Comparison of ENCODE assay signal across 14 cellular contexts in genomic region chr15:60554494-60554893, GRCh38.
A peak's percentile ranks its signal among the peaks of the same experiment; 100 is the strongest.
DNase-seq lines count a peak whose midpoint lies in the region; ATAC-seq lines count a peak whose summit lies in the region.
"Had no signal": no experiment of that assay in that cellular context is flagged by ENCODE, and none has a peak within 500 bp of the region (broad histone marks: within the 10 kb centered on the region; RNA-seq: fewer than 3 reads in every experiment).

No MANE protein-coding gene starts in this region.

- ATAC-seq in activated T-cell treated with anti-CD3 and anti-CD28 coated beads, Interleukin-2, amount 50 U/mL, for 72 hours (replicated peaks in 1 of 2): no peak
- ATAC-seq: left colon had no signal

- peaks cover 94% of the 10 kb centered on the region for H3K4me1 Mint-ChIP-seq in activated T-cell treated with anti-CD3 and anti-CD28 coated beads, Interleukin-2, amount 50 U/mL, for 72 hours (ENCODE audit: low read depth)

- H3K9me3 Mint-ChIP-seq in activated T-cell treated with anti-CD3 and anti-CD28 coated beads, Interleukin-2, amount 50 U/mL, for 72 hours: peaks cover 0 to 2% of the 10 kb centered on the region in 2 donors

- DNase-seq in activated T-cell treated with anti-CD3 and anti-CD28 coated beads, Interleukin-2, amount 50 U/mL, for 72 hours: no peak
- DNase-seq in activated T-cell treated with anti-CD3 and anti-CD28 coated beads for 4 hours: no peak
- DNase-seq in SK-MEL-5 (ENCODE audit: low read depth, low spot score): peak; percentile 57
- DNase-seq in foreskin melanocyte: peak; percentile 33
- no peak for DNase-seq in kidney tubule cell (ENCODE audit: low spot score)
- no peak for DNase-seq in KBM-7
- no peak for DNase-seq in stimulated activated naive CD4-positive, alpha-beta T cell treated with Interleukin-2 at 50 U/mL for 16 hours (lab: John Stamatoyannopoulos, UW)
- DNase-seq: activated CD8-positive, alpha-beta memory T cell treated with anti-CD3 and anti-CD28 coated beads for 24 hours; activated effector memory CD4-positive, alpha-beta T cell treated with anti-CD3 and anti-CD28 coated beads, Interleukin-2, amount 50 U/mL, for 16 hours; caudate nucleus; left colon; NCI-H1930; NCI-H524; Right ventricle myocardium superior had no signal

- in situ Hi-C loops in SK-MEL-5 (cut with HindIII; ENCODE audit: low pct_unique_long_range_greater_than_20kb, low sequenced_read_pairs): no loop called here
- in situ Hi-C loops in KBM-7 (cut with MboI; ENCODE audit: low pct_unique_long_range_greater_than_20kb, low sequenced_read_pairs): no loop called here

- H3K27ac Mint-ChIP-seq in activated T-cell treated with anti-CD3 and anti-CD28 coated beads, Interleukin-2, amount 50 U/mL, for 72 hours: peak overlapping the region; percentile 16

- H3K27me3 Mint-ChIP-seq in activated T-cell treated with anti-CD3 and anti-CD28 coated beads, Interleukin-2, amount 50 U/mL, for 72 hours (ENCODE audit: low read depth): no peaks in the 10 kb centered on the region

- H3K36me3 Mint-ChIP-seq in activated T-cell treated with anti-CD3 and anti-CD28 coated beads, Interleukin-2, amount 50 U/mL, for 72 hours (ENCODE audit: insufficient read depth in 2 of 2): peaks cover 8 to 11% of the 10 kb centered on the region in 2 donors

- peak overlapping the region in 1 of 2 donors; percentile 6 for H3K4me3 Mint-ChIP-seq in activated T-cell treated with anti-CD3 and anti-CD28 coated beads, Interleukin-2, amount 50 U/mL, for 72 hours

Comparison
In these comparisons a context has a peak if more than half of its experiments do, and no peak if none do; other contexts are left out.
1. DNase-seq: peak in SK-MEL-5 (single experiment) and foreskin melanocyte (single experiment); none in activated T-cell treated with anti-CD3 and anti-CD28 coated beads, Interleukin-2, amount 50 U/mL, for 72 hours (0 of 2), activated T-cell treated with anti-CD3 and anti-CD28 coated beads for 4 hours (single experiment), kidney tubule cell (single experiment), KBM-7 (single experiment) and stimulated activated naive CD4-positive, alpha-beta T cell treated with Interleukin-2 at 50 U/mL for 16 hours (single experiment).